ENCODE assay signal across 1 cellular context in genomic region chr14:46482200-46482599, GRCh38.
TF ChIP-seq lines count a peak whose summit lies in the region.

No MANE protein-coding gene starts in this region.

TF ChIP-seq in liver, 16 proteins besides CTCF, POLR2A, EP300 and RAD21 (continued from another document):
- no peak for TF ChIP-seq ATF3 (IDR thresholded peaks at IDR 0.05)
- peak in 1 of 2 donors; percentile 31 for TF ChIP-seq HNF4A (conservative IDR thresholded peaks at IDR 0.05)
- TF ChIP-seq MAX (IDR thresholded peaks at IDR 0.05), result no peak
- TF ChIP-seq NR2F2 (IDR thresholded peaks at IDR 0.05), result no peak
